In the genomic region with DNA sequence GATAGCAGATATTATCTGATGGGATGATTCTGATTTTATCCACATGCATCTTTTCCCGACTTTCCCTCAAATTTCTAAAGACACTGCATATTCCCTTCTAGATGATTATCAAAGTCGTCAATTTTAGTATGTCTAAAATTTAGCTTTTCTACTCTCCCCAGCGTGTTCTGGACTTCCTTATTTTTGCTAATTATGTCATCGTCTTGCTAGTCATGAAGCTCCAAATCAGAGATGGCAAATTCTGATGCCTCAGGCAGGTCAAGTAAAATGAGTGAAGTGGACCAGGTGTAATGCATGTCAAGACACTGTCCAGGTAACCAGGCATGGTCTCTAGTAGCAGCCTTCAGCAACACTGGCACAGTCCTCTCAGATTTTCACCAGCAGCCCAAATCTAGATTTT, we compare ENCODE assay signal across 18 cellular contexts.
"Had no signal": no experiment of that assay in that cellular context is flagged by ENCODE, and none has a peak within 500 bp of the region (broad histone marks: within the 10 kb centered on the region; RNA-seq: fewer than 3 reads in every experiment).

No MANE protein-coding gene starts in this region.

- DNase-seq: activated CD4-positive, alpha-beta T cell treated with anti-CD3 and anti-CD28 coated beads for 4 hours; activated CD8-positive, alpha-beta memory T cell treated with anti-CD3 and anti-CD28 coated beads, Interleukin-2, amount 50 U/mL, for 4 hours; activated CD8-positive, alpha-beta T cell treated with anti-CD3 and anti-CD28 coated beads for 36 hours; activated effector memory CD4-positive, alpha-beta T cell treated with anti-CD3 and anti-CD28 coated beads, Interleukin-2, amount 50 U/mL, for 16 hours; activated T-cell treated with anti-CD3 and anti-CD28 coated beads, Interleukin-2, amount 50 U/mL, for 48 hours; caudate nucleus; colonic mucosa; islet precursor cell; ovary; right lobe of liver; trophoblast cell had no signal

- H3K27me3 ChIP-seq: colonic mucosa, neural progenitor cell, ovary, right lobe of liver, suprapubic skin had no signal

- H3K4me1 ChIP-seq: colonic mucosa, neural progenitor cell had no signal

- H3K4me3 Mint-ChIP-seq: activated CD8-positive, alpha-beta T cell treated with anti-CD3 and anti-CD28 coated beads for 36 hours; activated naive CD4-positive, alpha-beta T cell treated with anti-CD3 and anti-CD28 coated beads, Interleukin-2, amount 50 U/mL, for 24 hours; neural progenitor cell; stimulated activated naive CD8-positive, alpha-beta T cell treated with anti-CD3 and anti-CD28 coated beads, Interleukin-15, Interleukin-2, amounts not matched to agents 100 ng/mL and 50 ng/mL, for 24 hours had no signal

- H2AFZ ChIP-seq: neural progenitor cell had no signal

- H3K36me3 ChIP-seq: colonic mucosa, neural progenitor cell, ovary, right lobe of liver, suprapubic skin had no signal

- H3K27me3 Mint-ChIP-seq: activated CD8-positive, alpha-beta T cell treated with anti-CD3 and anti-CD28 coated beads for 36 hours; activated naive CD4-positive, alpha-beta T cell treated with anti-CD3 and anti-CD28 coated beads, Interleukin-2, amount 50 U/mL, for 24 hours; stimulated activated naive CD8-positive, alpha-beta T cell treated with anti-CD3 and anti-CD28 coated beads, Interleukin-15, Interleukin-2, amounts not matched to agents 100 ng/mL and 50 ng/mL, for 24 hours had no signal

- H3K9me3 ChIP-seq: colonic mucosa, ovary, right lobe of liver, suprapubic skin had no signal

- ATAC-seq: activated CD8-positive, alpha-beta T cell treated with anti-CD3 and anti-CD28 coated beads for 36 hours; esophagus mucosa; left lobe of liver; right lobe of liver had no signal

- H3K27ac ChIP-seq: colonic mucosa, neural progenitor cell, ovary, right lobe of liver, suprapubic skin had no signal

- H3K9me3 Mint-ChIP-seq: activated CD8-positive, alpha-beta T cell treated with anti-CD3 and anti-CD28 coated beads for 36 hours; activated naive CD4-positive, alpha-beta T cell treated with anti-CD3 and anti-CD28 coated beads, Interleukin-2, amount 50 U/mL, for 24 hours; stimulated activated naive CD8-positive, alpha-beta T cell treated with anti-CD3 and anti-CD28 coated beads, Interleukin-15, Interleukin-2, amounts not matched to agents 100 ng/mL and 50 ng/mL, for 24 hours had no signal

- H3K4me3 ChIP-seq: colonic mucosa, neural progenitor cell, ovary, right lobe of liver, smooth muscle cell, suprapubic skin had no signal

- H3K27ac Mint-ChIP-seq: activated CD8-positive, alpha-beta T cell treated with anti-CD3 and anti-CD28 coated beads for 36 hours; activated naive CD4-positive, alpha-beta T cell treated with anti-CD3 and anti-CD28 coated beads, Interleukin-2, amount 50 U/mL, for 24 hours; neural progenitor cell; stimulated activated naive CD8-positive, alpha-beta T cell treated with anti-CD3 and anti-CD28 coated beads, Interleukin-15, Interleukin-2, amounts not matched to agents 100 ng/mL and 50 ng/mL, for 24 hours had no signal

- H3K4me2 ChIP-seq: neural progenitor cell, smooth muscle cell had no signal
